8 cellular contexts compared by ENCODE assay signal in the genomic region with DNA sequence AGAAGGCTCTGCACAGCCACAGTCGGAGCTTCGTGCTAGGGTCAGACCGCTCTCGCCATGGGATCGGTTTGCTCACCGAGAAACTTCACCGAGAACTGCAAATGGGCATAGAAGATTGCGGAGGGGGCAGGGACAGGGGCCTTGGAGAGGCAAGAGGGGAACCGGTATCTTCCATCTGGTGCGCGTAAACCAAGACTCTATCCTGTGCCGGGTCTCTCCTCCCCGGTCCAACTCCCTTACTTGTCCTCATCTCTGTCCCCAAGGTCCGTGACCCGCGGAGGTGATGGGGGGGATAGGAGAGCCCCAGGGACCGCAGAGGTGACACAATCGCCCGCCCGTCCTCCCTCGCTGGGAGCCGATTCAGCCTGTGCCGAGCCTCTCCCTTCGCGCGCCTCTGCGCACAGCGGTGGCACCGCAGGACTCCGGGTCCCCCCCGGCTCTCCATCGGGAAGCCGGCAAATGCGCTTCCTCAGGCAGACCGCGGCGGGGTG. TPM values are rescaled to one million over a fixed set of nuclear protein-coding genes. Genes with fewer than 3 reads are reported as not detected.
DNase-seq lines count a peak whose midpoint lies in the region; ATAC-seq and TF ChIP-seq lines count a peak whose summit lies in the region.

No MANE protein-coding gene starts in this region.

- H3K9me2 ChIP-seq in Karpas-422 (replicated peaks; ENCODE audit: insufficient read depth, low read length), result no peaks in the 10 kb centered on the region

- H3K36me3 ChIP-seq in Karpas-422 (ENCODE audit: insufficient read depth, low read length), result no peaks in the 10 kb centered on the region
- H3K36me3 ChIP-seq in left lung, result no peaks in the 10 kb centered on the region
- no peaks in the 10 kb centered on the region for H3K36me3 ChIP-seq in stomach

- H3K9ac ChIP-seq in Karpas-422 (ENCODE audit: low read length), result no peak overlapping the region

- no peak for TF ChIP-seq POLR2A in stomach (IDR thresholded peaks at IDR 0.05)

- WGBS in stomach, 5 donors, result 1 to 6% (median 3%) methylated on average over 19 to 37 of the region's 37 CpGs

- H3K79me2 ChIP-seq in Karpas-422 (ENCODE audit: low read length), result no peaks in the 10 kb centered on the region

- H3K27ac ChIP-seq in Karpas-422 (ENCODE audit: low read length), result no peak overlapping the region
- no peak overlapping the region for H3K27ac ChIP-seq in left lung
- H3K27ac ChIP-seq in stomach, result peak overlapping the region in 3 of 5 donors; percentile 19 to 76 (median 64)

- TF ChIP-seq CTCF in cardiac fibroblast (IDR thresholded peaks at IDR 0.05; ENCODE audit: low read depth, low read length) (no peak), left lung (IDR thresholded peaks at IDR 0.05) (no peak), stomach (IDR thresholded peaks at IDR 0.05) (no peak)

- H3K9me3 ChIP-seq in Karpas-422 (ENCODE audit: low read length) (no peaks in the 10 kb centered on the region), left lung (no peaks in the 10 kb centered on the region), stomach (no peaks in the 10 kb centered on the region)

- H3K27me3 ChIP-seq in Karpas-422 (ENCODE audit: low read length) (no peaks in the 10 kb centered on the region), left lung (peaks cover 0 to 54% of the 10 kb centered on the region in 2 donors), stomach (peaks cover 0 to 27% (median 16%) of the 10 kb centered on the region in 3 donors)

- peaks cover 47% of the 10 kb centered on the region for H3K4me1 ChIP-seq in Karpas-422 (ENCODE audit: low read length)
- peaks cover 8 to 25% of the 10 kb centered on the region in 2 donors for H3K4me1 ChIP-seq in left lung
- peaks cover 7 to 40% (median 32%) of the 10 kb centered on the region in 4 donors for H3K4me1 ChIP-seq in stomach

- H3K4me3 ChIP-seq in Karpas-422 (ENCODE audit: low read length) (peak overlapping the region; percentile 32; the same call in 1 of the 2 replicates), cardiac fibroblast (replicated peaks in 1 of 2; ENCODE audit: low read depth in 2 of 2, low read length in 2 of 2) (peak overlapping the region; percentile 71 to 72), left lung (peak overlapping the region; percentile 62 to 76), stomach (peak overlapping the region; percentile 78 to 89 (median 88))

- intact Hi-C loops in left lung (cut with DNase I), result no loop called here
- intact Hi-C loops in stomach (cut with DNase I; ENCODE audit: low total_unique reads), result no loop called here

- H2AFZ ChIP-seq in Karpas-422 (ENCODE audit: low read length), result no peak overlapping the region

- ATAC-seq in left lung, result peak; percentile 4
- ATAC-seq in GM21447 (IDR thresholded peaks at IDR 0.05; ENCODE audit: unreplicated experiment), result no peak
- no peak for ATAC-seq in GM21737 (IDR thresholded peaks at IDR 0.05; ENCODE audit: unreplicated experiment)

- no peaks in the 10 kb centered on the region for H4K20me1 ChIP-seq in Karpas-422 (ENCODE audit: insufficient read depth, low read depth, low read length)

- DNase-seq in Daoy (ENCODE audit: low read depth) (peak; percentile 16), Karpas-422 (no peak), cardiac fibroblast (ENCODE audit: low read depth in 2 of 2) (peak; percentile 41 to 42), left lung (no peak), stomach (no peak), inferior parietal cortex (ENCODE audit: extremely low spot score) (no peak)

- no peak for TF ChIP-seq EP300 in stomach (IDR thresholded peaks at IDR 0.05)

- H3K4me2 ChIP-seq in Karpas-422 (ENCODE audit: low read depth, low read length, poor library complexity, severe bottlenecking), result peak overlapping the region; percentile 40

RNA-seq across cellular contexts. Expression of gene SCD5, which starts 1.0 kb away (rescaled TPM):
- total RNA-seq in Daoy (2014; rRNA removed; shearing (Covaris generic)), result 6.3 and 6.6 TPM in 2 replicates
- total RNA-seq in Karpas-422 (2014; rRNA removed; shearing (Covaris generic); ENCODE audit: low replicate concordance), result 14.0 and 14.9 TPM in 2 replicates
- total RNA-seq in left lung (10 to 100 TPM; 12.5 to 30.0 TPM), stomach (10 to 100 TPM in 3 of 5 donors, 1 to 10 TPM in 1, under 1 TPM in 1; 0.58 to 35.9 (median 16.9) TPM)
- 10 to 100 TPM in 1 of 3 donors, 1 to 10 TPM in 2; 7.1 to 10.1 (median 9.8) TPM for polyA plus RNA-seq in stomach

Comparison
In these comparisons a context has a peak if more than half of its experiments do, and no peak if none do; other contexts are left out.
1. DNase-seq: peak in Daoy (single experiment) and cardiac fibroblast (2 of 2); none in Karpas-422 (single experiment), left lung (0 of 2), stomach (single experiment) and inferior parietal cortex (single experiment).
2. H3K27ac ChIP-seq: peak in stomach (3 of 5); none in Karpas-422 (single experiment) and left lung (0 of 2).
3. H3K4me3 ChIP-seq: peak in every context shown above with its lines; median percentile 88 in stomach; 72 in cardiac fibroblast; 69 in left lung; 32 in Karpas-422.